Comparison of ENCODE assay signal across 13 cellular contexts in genomic region chr19:3409346-3410064, GRCh38. TPM values are rescaled to one million over a fixed set of nuclear protein-coding genes. Genes with fewer than 3 reads are reported as not detected.
DNase-seq lines count a peak whose midpoint lies in the region; FAIRE-seq and TF ChIP-seq lines count a peak whose summit lies in the region.
"Had no signal": no experiment of that assay in that cellular context is flagged by ENCODE, and none has a peak within 500 bp of the region (broad histone marks: within the 10 kb centered on the region; RNA-seq: fewer than 3 reads in every experiment).

No MANE protein-coding gene starts in this region.

- H3K4me2 ChIP-seq in neural progenitor cell = no peak overlapping the region

- FAIRE-seq in H54 (lab: Jason Lieb, UNC) = no peak

- H3K4me1 Mint-ChIP-seq in neural progenitor cell (peaks cover 5% of the 10 kb centered on the region), osteocyte (ENCODE audit: unreplicated experiment) (peaks cover 15% of the 10 kb centered on the region)

- H2AFZ ChIP-seq in neural progenitor cell (replicated peaks) = no peak overlapping the region

- H3K36me3 ChIP-seq in testis (ENCODE audit: low read depth, missing control alignments) = no peaks in the 10 kb centered on the region
- H3K36me3 ChIP-seq in neural progenitor cell = no peaks in the 10 kb centered on the region

- H3K9me3 Mint-ChIP-seq in neural progenitor cell = no peaks in the 10 kb centered on the region
- no peaks in the 10 kb centered on the region for H3K9me3 Mint-ChIP-seq in osteocyte (ENCODE audit: unreplicated experiment)
- H3K9me3 Mint-ChIP-seq: naive B cell had no signal

- H3K36me3 Mint-ChIP-seq in neural progenitor cell (no peaks in the 10 kb centered on the region), osteocyte (ENCODE audit: unreplicated experiment) (peaks cover 3% of the 10 kb centered on the region)
- H3K36me3 Mint-ChIP-seq: naive B cell had no signal

- no peak for TF ChIP-seq POLR2A in lower leg skin (IDR thresholded peaks at IDR 0.05)
- TF ChIP-seq POLR2A in testis (IDR thresholded peaks at IDR 0.05) = no peak
- no peak for TF ChIP-seq POLR2A in H54 (IDR thresholded peaks at IDR 0.05; ENCODE audit: low read depth, low read length)

- H3K27me3 Mint-ChIP-seq in neural progenitor cell (ENCODE audit: insufficient read depth, low read depth) (peaks cover 5% of the 10 kb centered on the region), osteocyte (ENCODE audit: unreplicated experiment) (no peaks in the 10 kb centered on the region)
- H3K27me3 Mint-ChIP-seq: naive B cell had no signal

- H3K27me3 ChIP-seq in testis = no peaks in the 10 kb centered on the region
- H3K27me3 ChIP-seq in neural progenitor cell = peaks cover 4% of the 10 kb centered on the region

- H3K4me1 ChIP-seq in testis (peaks cover 33% of the 10 kb centered on the region), neural progenitor cell (peaks cover 4% of the 10 kb centered on the region)

- H3K4me3 ChIP-seq in lower leg skin (ENCODE audit: low read depth, poor library complexity, severe bottlenecking) = no peak overlapping the region
- no peak overlapping the region for H3K4me3 ChIP-seq in testis
- H3K4me3 ChIP-seq in neural progenitor cell = no peak overlapping the region

- no peak overlapping the region for H3K9ac ChIP-seq in neural progenitor cell

- intact Hi-C loops in lower leg skin (cut with DNase I; ENCODE audit: low total_unique reads) = no loop called here
- intact Hi-C loops in testis (cut with DNase I; ENCODE audit: low total_unique reads) = no loop called here

- no peaks in the 10 kb centered on the region for H4K20me1 ChIP-seq in neural progenitor cell (ENCODE audit: low read depth)

- DNase-seq in NCI-H2029 treated with DMSO at 0.1 percent for 48 hours (lab: John Stamatoyannopoulos, UW) = peak; percentile 65
- DNase-seq in dermis blood vessel endothelial cell = peak; percentile 34
- DNase-seq in lower leg skin (ENCODE audit: low spot score in 2 of 2) = peak; percentile 71 to 95
- DNase-seq in testis = peak; percentile 74
- DNase-seq in SW 1271 (lab: John Stamatoyannopoulos, UW) = no peak
- DNase-seq in neural progenitor cell (ENCODE audit: low spot score) = no peak
- no peak for DNase-seq in H54 (ENCODE audit: insufficient read length, low spot score)
- DNase-seq in osteocyte (ENCODE audit: extremely low spot score, unreplicated experiment) = no peak
- DNase-seq: activated T-cell treated with anti-CD3 and anti-CD28 coated beads, Interleukin-2, amount 50 U/mL, for 1 hour; KG1; naive B cell; NCI-H82; stimulated activated CD4-positive, alpha-beta T cell treated with anti-CD3 and anti-CD28 coated beads, Interleukin-2, amount 100 ng/mL, for 24 hours had no signal

- H3K9me3 ChIP-seq in testis (no peaks in the 10 kb centered on the region), neural progenitor cell (ENCODE audit: low read depth) (no peaks in the 10 kb centered on the region)

- no peaks in the 10 kb centered on the region for H3F3A ChIP-seq in neural progenitor cell (ENCODE audit: low read depth)

- H3K4me3 Mint-ChIP-seq in neural progenitor cell (no peak overlapping the region), osteocyte (ENCODE audit: unreplicated experiment) (no peak overlapping the region)

- TF ChIP-seq CTCF in lower leg skin (IDR thresholded peaks at IDR 0.05) (no peak), testis (IDR thresholded peaks at IDR 0.05) (no peak), neural progenitor cell (IDR thresholded peaks at IDR 0.05) (no peak), osteocyte (IDR thresholded peaks at IDR 0.05) (no peak)

- H3K27ac ChIP-seq in testis (peak overlapping the region; percentile 69 to 97), neural progenitor cell (no peak overlapping the region)

- H3K27ac Mint-ChIP-seq in neural progenitor cell (no peak overlapping the region), osteocyte (ENCODE audit: unreplicated experiment) (no peak overlapping the region)

- 32 to 33% methylated on average over 28 to 30 of the region's 30 CpGs for WGBS in lower leg skin, 2 donors
- 56 to 70% methylated on average over 25 to 30 of the region's 30 CpGs for WGBS in testis, 2 donors

- H3K79me2 ChIP-seq in neural progenitor cell (ENCODE audit: low read depth) = no peaks in the 10 kb centered on the region

RNA-seq across cellular contexts. Expression of gene NFIC, which starts 43.1 kb away (rescaled TPM):
- total RNA-seq in dermis blood vessel endothelial cell (33.0 and 59.0 TPM in 2 replicates), lower leg skin (100 to 1,000 TPM; 102 to 236 (median 158) TPM), testis (100 to 1,000 TPM; 113 to 127 TPM), neural progenitor cell (ENCODE audit: low replicate concordance) (1.1 and 1.3 TPM in 2 replicates), osteocyte (61.4 and 63.8 TPM in 2 replicates)
- 56.5 TPM for polyA plus RNA-seq in testis (ENCODE audit: insufficient read depth, low read depth, low replicate concordance)

Comparison
In these comparisons a context has a peak if more than half of its experiments do, and no peak if none do; other contexts are left out.
1. DNase-seq: peak in NCI-H2029 treated with DMSO at 0.1 percent for 48 hours (single experiment), dermis blood vessel endothelial cell (single experiment), lower leg skin (2 of 2) and testis (single experiment); none in SW 1271 (0 of 2), neural progenitor cell (single experiment), H54 (single experiment) and osteocyte (single experiment).
2. RNA of gene NFIC, which starts 43.1 kb away (total RNA-seq): 102 to 236 TPM in lower leg skin, 113 to 127 TPM in testis, 61.4 to 63.8 TPM in osteocyte and 33.0 to 59.0 TPM in dermis blood vessel endothelial cell; 1.1 to 1.3 TPM in neural progenitor cell; every median in the first group is over 10 times any median in the second.